Comparison of ENCODE assay signal across 27 cellular contexts in genomic region chr14:83988274-83988673, GRCh38.
DNase-seq lines count a peak whose midpoint lies in the region; ATAC-seq and TF ChIP-seq lines count a peak whose summit lies in the region.
"Had no signal": no experiment of that assay in that cellular context is flagged by ENCODE, and none has a peak within 500 bp of the region (broad histone marks: within the 10 kb centered on the region; RNA-seq: fewer than 3 reads in every experiment).

No MANE protein-coding gene starts in this region.

- ATAC-seq in GM18519 (IDR thresholded peaks at IDR 0.05; ENCODE audit: low FRiP score, unreplicated experiment) = no peak
- no peak for ATAC-seq in naive thymus-derived CD8-positive, alpha-beta T cell
- ATAC-seq: psoas muscle; stimulated activated effector memory CD8-positive, alpha-beta T cell treated with anti-CD3 and anti-CD28 coated beads, Interleukin-12 subunit alpha, Interleukin-12 subunit beta, amount 100 ng/mL, for 72 hours had no signal

- no peaks in the 10 kb centered on the region for H3K27me3 ChIP-seq in WERI-Rb-1 (ENCODE audit: insufficient read depth, low read depth, severe bottlenecking)
- H3K27me3 ChIP-seq: neural progenitor cell, suprapubic skin had no signal

- TF ChIP-seq CTCF in WERI-Rb-1 (IDR thresholded peaks at IDR 0.05; ENCODE audit: low read depth, low read length) (0 out of 2 replicates have a peak, but pooled peaks have one; percentile 5), fibroblast of pulmonary artery (IDR thresholded peaks at IDR 0.05; ENCODE audit: low read length, missing control alignments) (peak; percentile 17)

- DNase-seq in AML-193 (lab: John Stamatoyannopoulos, UW) (peak; percentile 96 to 97), NCI-H226 (peak; percentile 43), WERI-Rb-1 (no peak), fibroblast of pulmonary artery (ENCODE audit: low read depth) (peak; percentile 64), retina (no peak), erythroblast (lab: John Stamatoyannopoulos, UW) (no peak)
- no peak for DNase-seq in naive thymus-derived CD8-positive, alpha-beta T cell
- DNase-seq: activated CD4-positive, alpha-beta T cell treated with anti-CD3 and anti-CD28 coated beads, Interleukin-2, amount 50 U/mL, for 4 hours; activated effector memory CD4-positive, alpha-beta T cell treated with anti-CD3 and anti-CD28 coated beads, Interleukin-2, amount 50 U/mL, for 16 hours; central memory CD4-positive, alpha-beta T cell; EL; islet precursor cell; Karpas-422; NCI-H1105; NCI-H2081; NCI-H446 treated with DMSO at 0.1 percent for 48 hours; psoas muscle; RPMI8226; SK-N-SH; small intestine; stimulated activated CD4-positive, alpha-beta T cell treated with anti-CD3 and anti-CD28 coated beads, Interleukin-2, amount 100 ng/mL, for 24 hours had no signal

- no peak overlapping the region for H3K27ac ChIP-seq in WERI-Rb-1
- H3K27ac ChIP-seq: C4-2B, neural progenitor cell, psoas muscle, suprapubic skin had no signal

- no peak overlapping the region for H3K27ac Mint-ChIP-seq in naive thymus-derived CD8-positive, alpha-beta T cell
- H3K27ac Mint-ChIP-seq: neural progenitor cell; stimulated activated effector memory CD8-positive, alpha-beta T cell treated with anti-CD3 and anti-CD28 coated beads, Interleukin-12 subunit alpha, Interleukin-12 subunit beta, amount 100 ng/mL, for 72 hours; T-helper 2 cell treated with Interferon-gamma antibody and Interleukin-4, amounts not matched to agents 5 μg/mL and 100 μg/mL, for 36 hours had no signal

- H3K4me3 ChIP-seq in WERI-Rb-1 (ENCODE audit: low read depth, low read length) (no peak overlapping the region), fibroblast of pulmonary artery (replicated peaks; ENCODE audit: low read depth, low read length) (no peak overlapping the region)
- H3K4me3 ChIP-seq: neural progenitor cell, psoas muscle, suprapubic skin had no signal

- H3K36me3 Mint-ChIP-seq in naive thymus-derived CD8-positive, alpha-beta T cell = no peaks in the 10 kb centered on the region
- H3K36me3 Mint-ChIP-seq: neural progenitor cell; stimulated activated effector memory CD8-positive, alpha-beta T cell treated with anti-CD3 and anti-CD28 coated beads, Interleukin-12 subunit alpha, Interleukin-12 subunit beta, amount 100 ng/mL, for 72 hours had no signal

- peaks cover 3 to 28% (median 12%) of the 10 kb centered on the region in 9 donors for H3K9me3 Mint-ChIP-seq in naive thymus-derived CD8-positive, alpha-beta T cell

- H3K36me3 ChIP-seq in WERI-Rb-1 = no peaks in the 10 kb centered on the region
- H3K36me3 ChIP-seq: neural progenitor cell, suprapubic skin had no signal

- TF ChIP-seq POLR2A in erythroblast (IDR thresholded peaks at IDR 0.05; ENCODE audit: low read length) = no peak

- POLR2A ChIA-PET in naive thymus-derived CD8-positive, alpha-beta T cell (lab: Charles Lee) = no interaction called here

- no peaks in the 10 kb centered on the region for H3K4me1 Mint-ChIP-seq in naive thymus-derived CD8-positive, alpha-beta T cell
- H3K4me1 Mint-ChIP-seq: neural progenitor cell; stimulated activated effector memory CD8-positive, alpha-beta T cell treated with anti-CD3 and anti-CD28 coated beads, Interleukin-12 subunit alpha, Interleukin-12 subunit beta, amount 100 ng/mL, for 72 hours had no signal

- H3K27me3 Mint-ChIP-seq in naive thymus-derived CD8-positive, alpha-beta T cell = no peaks in the 10 kb centered on the region

- H3K4me3 Mint-ChIP-seq in naive thymus-derived CD8-positive, alpha-beta T cell = no peak overlapping the region
- H3K4me3 Mint-ChIP-seq: neural progenitor cell; stimulated activated effector memory CD8-positive, alpha-beta T cell treated with anti-CD3 and anti-CD28 coated beads, Interleukin-12 subunit alpha, Interleukin-12 subunit beta, amount 100 ng/mL, for 72 hours; T-helper 2 cell treated with Interferon-gamma antibody and Interleukin-4, amounts not matched to agents 5 μg/mL and 100 μg/mL, for 36 hours had no signal

- no peaks in the 10 kb centered on the region for H3K9me3 ChIP-seq in WERI-Rb-1 (ENCODE audit: severe bottlenecking)
- H3K9me3 ChIP-seq: psoas muscle, SK-N-SH, suprapubic skin had no signal

Comparison
In these comparisons a context has a peak if more than half of its experiments do, and no peak if none do; other contexts are left out.
1. DNase-seq: peak in AML-193 (2 of 2), NCI-H226 (single experiment) and fibroblast of pulmonary artery (single experiment); none in WERI-Rb-1 (single experiment), retina (single experiment), erythroblast (0 of 2) and naive thymus-derived CD8-positive, alpha-beta T cell (0 of 10).